In the genomic region with DNA sequence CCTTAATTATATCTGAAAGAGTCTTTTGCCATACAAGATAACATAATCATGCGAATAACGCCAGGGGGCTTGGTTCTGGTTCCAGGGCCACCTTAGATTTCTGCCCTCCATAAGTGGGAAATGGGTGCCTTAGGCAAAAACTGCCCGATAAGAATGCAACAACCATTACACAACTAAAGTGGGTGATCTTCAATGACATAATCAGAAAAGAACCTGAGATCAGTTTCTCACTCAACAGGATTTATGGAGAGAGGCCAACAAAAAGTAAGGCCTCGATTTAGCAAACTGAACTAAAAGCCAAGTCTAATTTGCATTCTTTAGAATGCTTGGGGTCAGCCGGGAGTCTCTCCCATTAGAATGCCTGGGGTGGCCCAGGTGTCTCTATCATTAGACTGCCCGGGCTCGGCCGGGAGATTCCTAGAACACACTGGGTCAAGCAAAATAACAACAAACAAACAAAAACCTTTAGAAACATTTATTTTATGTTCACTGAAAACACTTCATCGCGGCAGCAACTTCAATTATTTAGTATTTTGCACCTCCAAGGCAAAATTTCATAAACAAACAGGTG, we compare ENCODE assay signal across 22 cellular contexts.
DNase-seq lines count a peak whose midpoint lies in the region; TF ChIP-seq lines count a peak whose summit lies in the region.
"Had no signal": no experiment of that assay in that cellular context is flagged by ENCODE, and none has a peak within 500 bp of the region (broad histone marks: within the 10 kb centered on the region; RNA-seq: fewer than 3 reads in every experiment).

No MANE protein-coding gene starts in this region.

- H3K4me3 Mint-ChIP-seq in MCF 10A (ENCODE audit: unreplicated experiment) = no peak overlapping the region
- no peak overlapping the region for H3K4me3 Mint-ChIP-seq in type B pancreatic cell
- H3K4me3 Mint-ChIP-seq: activated T-cell treated with anti-CD3 and anti-CD28 coated beads, Interleukin-2, amount 50 U/mL, for 72 hours; CD14-positive monocyte; effector memory CD8-positive, alpha-beta T cell; naive thymus-derived CD4-positive, alpha-beta T cell had no signal

- CTCF ChIA-PET in MCF 10A (lab: Yijun Ruan, JAX) = no interaction called here
- CTCF ChIA-PET in mammary epithelial cell (lab: Charles Lee; ENCODE audit: low non-redundant PET) = no interaction called here

- H3K79me2 ChIP-seq in mammary epithelial cell (ENCODE audit: insufficient read depth, low read length) = no peaks in the 10 kb centered on the region

- H3K36me3 Mint-ChIP-seq in MCF 10A (ENCODE audit: insufficient read depth, unreplicated experiment) (no peaks in the 10 kb centered on the region), type B pancreatic cell (no peaks in the 10 kb centered on the region)

- intact Hi-C loops in MCF 10A (cut with micrococcal nuclease) = no loop called here
- intact Hi-C loops in mammary epithelial cell (cut with micrococcal nuclease) = loop anchor here (10.0 kb wide), 1 partner anchor 258 kb away; a partner anchor contains a TSS
- intact Hi-C loops in testis (cut with DNase I; ENCODE audit: low total_unique reads) = no loop called here

- H3K9me3 Mint-ChIP-seq in MCF 10A (ENCODE audit: unreplicated experiment) (no peaks in the 10 kb centered on the region), type B pancreatic cell (peaks cover 11% of the 10 kb centered on the region)

- TF ChIP-seq CTCF in MCF 10A (IDR thresholded peaks at IDR 0.05; ENCODE audit: unreplicated experiment) (no peak), mammary epithelial cell (conservative IDR thresholded peaks at IDR 0.05 in 1 of 2, IDR thresholded peaks at IDR 0.05 in 1 of 2; ENCODE audit: extremely low read depth in 1 of 2, insufficient read depth in 1 of 2, low read depth in 1 of 2, low read length in 2 of 2) (no peak), type B pancreatic cell (conservative IDR thresholded peaks at IDR 0.05) (no peak), testis (IDR thresholded peaks at IDR 0.05) (no peak)

- no peak overlapping the region for H3K9ac ChIP-seq in mammary epithelial cell (ENCODE audit: insufficient read depth, low read length)

- H3K4me1 Mint-ChIP-seq in MCF 10A (ENCODE audit: insufficient read depth, unreplicated experiment) = peaks cover 30% of the 10 kb centered on the region
- H3K4me1 Mint-ChIP-seq in type B pancreatic cell (ENCODE audit: unreplicated experiment) = peaks cover 31% of the 10 kb centered on the region

- H3K4me1 ChIP-seq in mammary epithelial cell (ENCODE audit: insufficient read depth, low read length) (peaks cover 36% of the 10 kb centered on the region), testis (no peaks in the 10 kb centered on the region)

- no peak for TF ChIP-seq POLR2A in testis (IDR thresholded peaks at IDR 0.05)

- H3K4me3 ChIP-seq in mammary epithelial cell (replicated peaks in 1 of 3; ENCODE audit: insufficient read depth in 1 of 3, low read depth in 2 of 3, low read length in 3 of 3) (no peak overlapping the region), testis (no peak overlapping the region)
- H3K4me3 ChIP-seq: lower lobe of right lung, spleen, thyroid gland had no signal

- H3K27ac Mint-ChIP-seq in MCF 10A (ENCODE audit: low read depth, unreplicated experiment) (peak overlapping the region; percentile 4), type B pancreatic cell (peak overlapping the region; percentile 62)
- H3K27ac Mint-ChIP-seq: activated T-cell treated with anti-CD3 and anti-CD28 coated beads, Interleukin-2, amount 50 U/mL, for 72 hours had no signal

- no peaks in the 10 kb centered on the region for H3K27me3 Mint-ChIP-seq in MCF 10A (ENCODE audit: insufficient read depth, unreplicated experiment)
- no peaks in the 10 kb centered on the region for H3K27me3 Mint-ChIP-seq in type B pancreatic cell
- H3K27me3 Mint-ChIP-seq: effector memory CD8-positive, alpha-beta T cell; naive thymus-derived CD4-positive, alpha-beta T cell had no signal

- DNase-seq in MCF 10A (ENCODE audit: unreplicated experiment) (no peak), mammary epithelial cell (no peak), amniotic epithelial cell (ENCODE audit: low read depth) (peak; percentile 32), kidney tubule cell (ENCODE audit: low spot score) (peak; percentile 32), type B pancreatic cell (ENCODE audit: extremely low spot score, unreplicated experiment) (peak; percentile 25), OCI-M2 (lab: John Stamatoyannopoulos, UW; ENCODE audit: unreplicated experiment) (no peak), testis (no peak)
- no peak for DNase-seq in activated effector memory CD4-positive, alpha-beta T cell treated with Interleukin-2 at 50 U/mL for 16 hours
- DNase-seq: activated CD4-positive, alpha-beta T cell treated with anti-CD3 and anti-CD28 coated beads, Interleukin-2, amount 50 U/mL, for 4 hours; activated T-cell treated with anti-CD3 and anti-CD28 coated beads, Interleukin-2, amount 50 U/mL, for 72 hours; DMS 273 treated with DMSO at 0.1 percent for 48 hours; effector memory CD8-positive, alpha-beta T cell; immature natural killer cell; lower lobe of right lung; MM.1S; NCI-H1694; NCI-H446 treated with DMSO at 0.1 percent for 48 hours; spleen had no signal

- dilution Hi-C loops in mammary epithelial cell (cut with HindIII; ENCODE audit: low sequenced_read_pairs) = no loop called here

- H3K27ac ChIP-seq in mammary epithelial cell (ENCODE audit: insufficient read depth, low read depth, low read length) = no peak overlapping the region
- no peak overlapping the region for H3K27ac ChIP-seq in testis
- H3K27ac ChIP-seq: lower lobe of right lung, spleen, thyroid gland, VCaP had no signal

- H3K36me3 ChIP-seq in mammary epithelial cell (ENCODE audit: insufficient read depth, low read length) (no peaks in the 10 kb centered on the region), testis (ENCODE audit: low read depth, missing control alignments) (no peaks in the 10 kb centered on the region)
- H3K36me3 ChIP-seq: lower lobe of right lung, spleen, thyroid gland had no signal

- H3K9me3 ChIP-seq in mammary epithelial cell (replicated peaks; ENCODE audit: insufficient read depth, low read length) (peaks cover 10% of the 10 kb centered on the region), testis (no peaks in the 10 kb centered on the region)
- H3K9me3 ChIP-seq: thyroid gland had no signal

- 75% methylated on average over 8 of the region's 10 CpGs for WGBS in mammary epithelial cell (ENCODE audit: low coverage, missing lambda C conversion rate)
- WGBS in testis, 2 donors = 83 to 85% methylated on average over 10 of the region's 10 CpGs

- H3K4me2 ChIP-seq in mammary epithelial cell (ENCODE audit: insufficient read depth, low read depth, low read length) = no peak overlapping the region

- no peak overlapping the region for H2AFZ ChIP-seq in mammary epithelial cell (ENCODE audit: low read depth, low read length)

- no peaks in the 10 kb centered on the region for H3K27me3 ChIP-seq in mammary epithelial cell (ENCODE audit: insufficient read depth, low read length)
- H3K27me3 ChIP-seq in testis = no peaks in the 10 kb centered on the region
- H3K27me3 ChIP-seq: spleen, thyroid gland had no signal

- in situ Hi-C loops in mammary epithelial cell (cut with MboI; ENCODE audit: low sequenced_read_pairs in 2 of 2) = no loop called here

- BruUV-seq in MCF 10A (replicated peaks; lab: Mats Ljungman, UMichigan) (no TSS peak), mammary epithelial cell (replicated peaks; lab: Mats Ljungman, UMichigan) (no TSS peak)

- POLR2A ChIA-PET in MCF 10A (lab: Yijun Ruan, JAX) = interaction anchor here (0.6 to 2.7 kb wide), 6 partner anchors 9 to 1115 kb away, joined by 3 to 34 read pairs (median 4); no protein-coding TSS in a partner anchor

- no peaks in the 10 kb centered on the region for H4K20me1 ChIP-seq in mammary epithelial cell (ENCODE audit: insufficient read depth, low read length)

Comparison
In these comparisons a context has a peak if more than half of its experiments do, and no peak if none do; other contexts are left out.
1. DNase-seq: peak in amniotic epithelial cell (single experiment), kidney tubule cell (single experiment) and type B pancreatic cell (single experiment); none in MCF 10A (single experiment), mammary epithelial cell (single experiment), OCI-M2 (single experiment), testis (single experiment) and activated effector memory CD4-positive, alpha-beta T cell treated with Interleukin-2 at 50 U/mL for 16 hours (single experiment).